In genomic region chr2:177429688-177430325, GRCh38 we compare ENCODE assay signal across 13 cellular contexts. TPM values are rescaled to one million over a fixed set of nuclear protein-coding genes. Genes with fewer than 3 reads are reported as not detected.
DNase-seq lines count a peak whose midpoint lies in the region; ATAC-seq and TF ChIP-seq lines count a peak whose summit lies in the region.
"Had no signal": no experiment of that assay in that cellular context is flagged by ENCODE, and none has a peak within 500 bp of the region (broad histone marks: within the 10 kb centered on the region; RNA-seq: fewer than 3 reads in every experiment).

No MANE protein-coding gene starts in this region.

- intact Hi-C loops in CD4-positive, alpha-beta T cell (cut with DNase I, micrococcal nuclease): no loop called here
- intact Hi-C loops in head of caudate nucleus (cut with DNase I): no loop called here

- no peak overlapping the region for H2BK120ac ChIP-seq in mesendoderm (ENCODE audit: low read depth, low read length)

- peaks cover 44% of the 10 kb centered on the region for H3K9me3 ChIP-seq in MG63
- H3K9me3 ChIP-seq in CD4-positive, alpha-beta T cell (ENCODE audit: control insufficient read depth, low read length): peaks cover 48% of the 10 kb centered on the region

- no peak overlapping the region for H3K9ac ChIP-seq in mesendoderm (ENCODE audit: low read length)

- POLR2A ChIA-PET in CD4-positive, alpha-beta T cell (lab: Charles Lee): no interaction called here

- H3K4me2 ChIP-seq in mesendoderm (ENCODE audit: low read length): no peak overlapping the region

- H3K36me3 Mint-ChIP-seq in CD4-positive, alpha-beta T cell (ENCODE audit: low read depth): peaks cover 94% of the 10 kb centered on the region
- peaks cover 77 to 90% of the 10 kb centered on the region in 2 donors for H3K36me3 Mint-ChIP-seq in stimulated activated naive B cell treated with anti-CD40 and anti-IgM and Interleukin-4, amounts not matched to agents 10 μg/mL and 1 μg/mL and 100 μg/mL, for 72 hours

- peak; percentile 16 for DNase-seq in Ammon's horn (ENCODE audit: low spot score)
- peak; percentile 69 for DNase-seq in MG63
- peak; percentile 55 for DNase-seq in brain pericyte (ENCODE audit: low read depth, low spot score)
- peak; percentile 13 for DNase-seq in mesendoderm
- no peak for DNase-seq in CD4-positive, alpha-beta T cell
- no peak for DNase-seq in activated CD4-positive, alpha-beta T cell treated with anti-CD3 and anti-CD28 coated beads for 4 hours
- no peak for DNase-seq in stimulated activated naive B cell treated with anti-CD40 and anti-IgM and Interleukin-4, amounts not matched to agents 10 μg/mL and 1 μg/mL and 100 μg/mL, for 72 hours
- no peak for DNase-seq in head of caudate nucleus
- DNase-seq: activated CD8-positive, alpha-beta memory T cell treated with anti-CD3 and anti-CD28 coated beads, Interleukin-2, amount 10 ng/mL, durations not matched to agents 7 days and 5 days; NCI-H146 had no signal

- peaks cover 20% of the 10 kb centered on the region for H3K79me2 ChIP-seq in mesendoderm (ENCODE audit: control insufficient read depth, insufficient read depth, low read length)

- H3K27me3 ChIP-seq in MG63 (no peaks in the 10 kb centered on the region), mesendoderm (ENCODE audit: insufficient read depth, low read length, poor library complexity) (no peaks in the 10 kb centered on the region)
- H3K27me3 ChIP-seq in CD4-positive, alpha-beta T cell (ENCODE audit: control insufficient read depth, insufficient read depth, low read length): no peaks in the 10 kb centered on the region

- no peak overlapping the region for H3K27ac ChIP-seq in mesendoderm (ENCODE audit: low read depth, low read length)
- no peak overlapping the region for H3K27ac ChIP-seq in CD4-positive, alpha-beta T cell (ENCODE audit: low read depth, low read length)

- no peak for ATAC-seq in CD4-positive, alpha-beta T cell (ENCODE audit: poor library complexity)
- no peak for ATAC-seq in stimulated activated naive B cell treated with anti-CD40 and anti-IgM and Interleukin-4, amounts not matched to agents 10 μg/mL and 1 μg/mL and 100 μg/mL, for 72 hours (replicated peaks)
- ATAC-seq: activated CD8-positive, alpha-beta memory T cell treated with anti-CD3 and anti-CD28 coated beads, Interleukin-2, amount 10 ng/mL, durations not matched to agents 7 days and 5 days; GM12878 had no signal

- H3K4me3 ChIP-seq in MG63 (no peak overlapping the region), mesendoderm (ENCODE audit: low read length) (no peak overlapping the region)
- H3K4me3 ChIP-seq: GM12878 had no signal

- peaks cover 27% of the 10 kb centered on the region for H3K9me3 Mint-ChIP-seq in CD4-positive, alpha-beta T cell
- peaks cover 38 to 44% of the 10 kb centered on the region in 2 donors for H3K9me3 Mint-ChIP-seq in stimulated activated naive B cell treated with anti-CD40 and anti-IgM and Interleukin-4, amounts not matched to agents 10 μg/mL and 1 μg/mL and 100 μg/mL, for 72 hours

- CTCF ChIA-PET in CD4-positive, alpha-beta T cell (lab: Charles Lee): interaction anchor here (0.6 kb wide), 1 partner anchor 178 kb away, joined by 3 read pairs; no protein-coding TSS in a partner anchor

- no peak overlapping the region for H3K23ac ChIP-seq in mesendoderm (ENCODE audit: low read length)

- H3K4ac ChIP-seq in mesendoderm (ENCODE audit: low read depth, low read length): no peak overlapping the region

- no peak overlapping the region for H3K18ac ChIP-seq in mesendoderm (ENCODE audit: low read length)

- H4K5ac ChIP-seq in mesendoderm (ENCODE audit: low read length): no peak overlapping the region

- H2AK5ac ChIP-seq in mesendoderm (ENCODE audit: low read length): no peak overlapping the region

- H3K27ac Mint-ChIP-seq in CD4-positive, alpha-beta T cell: no peak overlapping the region
- H3K27ac Mint-ChIP-seq in stimulated activated naive B cell treated with anti-CD40 and anti-IgM and Interleukin-4, amounts not matched to agents 10 μg/mL and 1 μg/mL and 100 μg/mL, for 72 hours: no peak overlapping the region
- H3K27ac Mint-ChIP-seq: activated CD8-positive, alpha-beta memory T cell treated with anti-CD3 and anti-CD28 coated beads, Interleukin-2, amount 10 ng/mL, durations not matched to agents 7 days and 5 days; T-helper 1 cell treated with Interleukin-12 subunit alpha and Interleukin-12 subunit beta and Interleukin-4 antibody, amounts not matched to agents 30 μg/mL and 1 μg/mL, for 36 hours had no signal

- H3K4me3 Mint-ChIP-seq in CD4-positive, alpha-beta T cell: no peak overlapping the region
- no peak overlapping the region for H3K4me3 Mint-ChIP-seq in stimulated activated naive B cell treated with anti-CD40 and anti-IgM and Interleukin-4, amounts not matched to agents 10 μg/mL and 1 μg/mL and 100 μg/mL, for 72 hours
- H3K4me3 Mint-ChIP-seq: activated CD8-positive, alpha-beta memory T cell treated with anti-CD3 and anti-CD28 coated beads, Interleukin-2, amount 10 ng/mL, durations not matched to agents 7 days and 5 days; nephron; T-helper 1 cell treated with Interleukin-12 subunit alpha and Interleukin-12 subunit beta and Interleukin-4 antibody, amounts not matched to agents 30 μg/mL and 1 μg/mL, for 36 hours had no signal

- H3K79me1 ChIP-seq in mesendoderm (ENCODE audit: low read length): peaks cover 16% of the 10 kb centered on the region

- no peak overlapping the region for H4K8ac ChIP-seq in mesendoderm (ENCODE audit: low read depth, low read length)

- no CpG with 5 or more reads among the region's 2 CpGs for WGBS in mesendoderm (ENCODE audit: extremely low coverage, insufficient coverage, low lambda C conversion rate)

- H3K4me1 Mint-ChIP-seq in CD4-positive, alpha-beta T cell (ENCODE audit: low read depth): peaks cover 32% of the 10 kb centered on the region
- peaks cover 5 to 12% of the 10 kb centered on the region in 2 donors for H3K4me1 Mint-ChIP-seq in stimulated activated naive B cell treated with anti-CD40 and anti-IgM and Interleukin-4, amounts not matched to agents 10 μg/mL and 1 μg/mL and 100 μg/mL, for 72 hours
- H3K4me1 Mint-ChIP-seq: nephron had no signal

- H2BK15ac ChIP-seq in mesendoderm (replicated peaks; ENCODE audit: low read depth): no peak overlapping the region

- no peaks in the 10 kb centered on the region for H3K27me3 Mint-ChIP-seq in CD4-positive, alpha-beta T cell
- no peaks in the 10 kb centered on the region for H3K27me3 Mint-ChIP-seq in stimulated activated naive B cell treated with anti-CD40 and anti-IgM and Interleukin-4, amounts not matched to agents 10 μg/mL and 1 μg/mL and 100 μg/mL, for 72 hours
- H3K27me3 Mint-ChIP-seq: activated CD8-positive, alpha-beta memory T cell treated with anti-CD3 and anti-CD28 coated beads, Interleukin-2, amount 10 ng/mL, durations not matched to agents 7 days and 5 days had no signal

- H2BK5ac ChIP-seq in mesendoderm (ENCODE audit: low read length): no peak overlapping the region

- no peaks in the 10 kb centered on the region for H3K4me1 ChIP-seq in mesendoderm (ENCODE audit: control insufficient read depth, low read depth, low read length)

- H3K56ac ChIP-seq in mesendoderm (ENCODE audit: low read length): no peak overlapping the region

- TF ChIP-seq CTCF in CD4-positive, alpha-beta T cell (IDR thresholded peaks at IDR 0.05): no peak

- H3K36me3 ChIP-seq in MG63: peaks cover 23% of the 10 kb centered on the region
- H3K36me3 ChIP-seq in mesendoderm (ENCODE audit: control insufficient read depth, insufficient read depth, low read length): no peaks in the 10 kb centered on the region

RNA-seq across cellular contexts. Expression of gene AGPS, which starts 37.2 kb away (rescaled TPM):
- 31.0 and 43.5 TPM in 2 replicates for total RNA-seq in MG63 (2014; rRNA removed; shearing (Covaris generic); ENCODE audit: low replicate concordance)
- polyA plus RNA-seq in mesendoderm (2013, experiment 1 of 2): 41.4 TPM
- polyA plus RNA-seq in mesendoderm (2013, experiment 2 of 2): 40.2 TPM
- total RNA-seq in CD4-positive, alpha-beta T cell: 10 to 100 TPM; 21.5 to 23.9 TPM

Comparison
In these comparisons a context has a peak if more than half of its experiments do, and no peak if none do; other contexts are left out.
1. DNase-seq: peak in Ammon's horn (single experiment), MG63 (single experiment), brain pericyte (single experiment) and mesendoderm (single experiment); none in CD4-positive, alpha-beta T cell (0 of 10), activated CD4-positive, alpha-beta T cell treated with anti-CD3 and anti-CD28 coated beads for 4 hours (0 of 2), stimulated activated naive B cell treated with anti-CD40 and anti-IgM and Interleukin-4, amounts not matched to agents 10 μg/mL and 1 μg/mL and 100 μg/mL, for 72 hours (single experiment) and head of caudate nucleus (0 of 42).